26 cellular contexts compared by ENCODE assay signal in genomic region chr2:28322051-28322450, GRCh38.
DNase-seq lines count a peak whose midpoint lies in the region; TF ChIP-seq lines count a peak whose summit lies in the region.
"Had no signal": no experiment of that assay in that cellular context is flagged by ENCODE, and none has a peak within 500 bp of the region (broad histone marks: within the 10 kb centered on the region; RNA-seq: fewer than 3 reads in every experiment).

No MANE protein-coding gene starts in this region.

- H2BK120ac ChIP-seq in H9 (ENCODE audit: low read depth, low read length, poor library complexity, severe bottlenecking): no peak overlapping the region

- H2BK5ac ChIP-seq in H9 (ENCODE audit: insufficient read length, low read length): no peak overlapping the region

- H4K91ac ChIP-seq in H9 (ENCODE audit: insufficient read length, low read depth, low read length): no peak overlapping the region

- H3K36me3 Mint-ChIP-seq in H9 (ENCODE audit: insufficient read depth in 1 of 3, low read depth in 3 of 3): no peaks in the 10 kb centered on the region
- no peaks in the 10 kb centered on the region for H3K36me3 Mint-ChIP-seq in endodermal cell (ENCODE audit: low read depth)

- no peak overlapping the region for H4K5ac ChIP-seq in H9 (ENCODE audit: insufficient read length, low read depth, low read length)

- H3K56ac ChIP-seq in H9 (ENCODE audit: insufficient read length, low read depth, low read length): no peak overlapping the region

- TF ChIP-seq CTCF in H9 (conservative IDR thresholded peaks at IDR 0.05) (no peak), endodermal cell (conservative IDR thresholded peaks at IDR 0.05) (no peak), osteoblast (IDR thresholded peaks at IDR 0.05; ENCODE audit: extremely low read depth, low read depth, low read length) (no peak), MM.1S (IDR thresholded peaks at IDR 0.05; ENCODE audit: low read length) (no peak)

- H4K20me1 ChIP-seq in H9 (ENCODE audit: control insufficient read depth, insufficient read depth, insufficient read length) (no peaks in the 10 kb centered on the region), osteoblast (ENCODE audit: insufficient read depth, low read length) (no peaks in the 10 kb centered on the region), MM.1S (ENCODE audit: insufficient read depth, low read length) (no peaks in the 10 kb centered on the region)
- H4K20me1 ChIP-seq: BLaER1 treated with 17β-estradiol and CSF1 and Interleukin-3, amounts not matched to agents 10 nM and 100 nM had no signal

- H3K9me2 ChIP-seq in MM.1S (replicated peaks; ENCODE audit: insufficient read depth, low read length): no peaks in the 10 kb centered on the region

- no CpG with 5 or more reads among the region's 5 CpGs for WGBS in H9 (ENCODE audit: extremely low coverage, insufficient read length, low lambda C conversion rate)
- 93 to 94% methylated on average over 4 to 5 of the region's 5 CpGs for WGBS in endodermal cell (ENCODE audit: insufficient coverage in 1 of 2, insufficient read length in 1 of 2), 2 experiments

- H3K23me2 ChIP-seq in H9 (ENCODE audit: insufficient read length, low read depth, low read length, poor library complexity, severe bottlenecking): no peaks in the 10 kb centered on the region

- H3K9ac ChIP-seq in H9 (ENCODE audit: extremely low read depth, insufficient read length, low read length): no peak overlapping the region
- H3K9ac ChIP-seq in endodermal cell (ENCODE audit: extremely low read depth, low read length, poor library complexity, severe bottlenecking): no peak overlapping the region
- no peak overlapping the region for H3K9ac ChIP-seq in MM.1S (ENCODE audit: low read length)
- H3K9ac ChIP-seq: BLaER1 treated with 17β-estradiol and CSF1 and Interleukin-3, amounts not matched to agents 10 nM and 100 nM had no signal

- H3K27me3 ChIP-seq in H9 (ENCODE audit: insufficient read depth, low read length) (no peaks in the 10 kb centered on the region; the same call in 1 of the 2 replicates), endodermal cell (ENCODE audit: control insufficient read depth, insufficient read depth, low read length, poor library complexity, severe bottlenecking) (no peaks in the 10 kb centered on the region), osteoblast (ENCODE audit: insufficient read depth, low read length) (no peaks in the 10 kb centered on the region), MM.1S (replicated peaks; ENCODE audit: insufficient read depth, low read length) (no peaks in the 10 kb centered on the region)
- H3K27me3 ChIP-seq: BLaER1 treated with 17β-estradiol and CSF1 and Interleukin-3, amounts not matched to agents 10 nM and 100 nM; tibial artery had no signal

- no peaks in the 10 kb centered on the region for H3K36me3 ChIP-seq in endodermal cell (ENCODE audit: control insufficient read depth, insufficient read depth, low read length)
- no peaks in the 10 kb centered on the region for H3K36me3 ChIP-seq in osteoblast (ENCODE audit: insufficient read depth, low read length)
- no peaks in the 10 kb centered on the region for H3K36me3 ChIP-seq in MM.1S (replicated peaks; ENCODE audit: insufficient read depth, low read length)
- H3K36me3 ChIP-seq: tibial artery had no signal

- H3K27me3 Mint-ChIP-seq in H9 (ENCODE audit: low read depth): no peaks in the 10 kb centered on the region
- H3K27me3 Mint-ChIP-seq in endodermal cell (ENCODE audit: insufficient read depth): no peaks in the 10 kb centered on the region
- H3K27me3 Mint-ChIP-seq: activated CD4-positive, alpha-beta T cell treated with anti-CD3 and anti-CD28 coated beads for 36 hours; activated naive CD8-positive, alpha-beta T cell treated with anti-CD3 and anti-CD28 coated beads for 36 hours; effector memory CD8-positive, alpha-beta T cell; naive B cell had no signal

- H3F3A ChIP-seq in MM.1S (ENCODE audit: insufficient read depth, low read length): no peaks in the 10 kb centered on the region

- H2BK20ac ChIP-seq in H9 (ENCODE audit: low read depth, low read length, poor library complexity, severe bottlenecking): no peak overlapping the region

- no peak overlapping the region for H3K18ac ChIP-seq in H9 (ENCODE audit: insufficient read length, low read depth, low read length)

- no peaks in the 10 kb centered on the region for H3K79me2 ChIP-seq in H9 (ENCODE audit: insufficient read depth, low read length)
- no peaks in the 10 kb centered on the region for H3K79me2 ChIP-seq in osteoblast (ENCODE audit: insufficient read depth, low read length)
- H3K79me2 ChIP-seq in MM.1S (ENCODE audit: low read length): no peaks in the 10 kb centered on the region

- no peak overlapping the region for H3K14ac ChIP-seq in H9 (ENCODE audit: insufficient read depth, low read length)

- H3K4me3 Mint-ChIP-seq in H9 (no peak overlapping the region), endodermal cell (no peak overlapping the region)
- H3K4me3 Mint-ChIP-seq: activated CD4-positive, alpha-beta T cell treated with anti-CD3 and anti-CD28 coated beads for 36 hours; activated CD8-positive, alpha-beta T cell treated with anti-CD3 and anti-CD28 coated beads, Interleukin-2, amount 10 ng/mL, durations not matched to agents 7 days and 5 days; activated naive CD8-positive, alpha-beta T cell treated with anti-CD3 and anti-CD28 coated beads for 36 hours; effector memory CD8-positive, alpha-beta T cell; naive B cell had no signal

- H3K4me1 ChIP-seq in H9 (ENCODE audit: insufficient read depth, low read length) (peaks cover 20% of the 10 kb centered on the region), endodermal cell (ENCODE audit: control insufficient read depth, insufficient read depth, low read length) (peaks cover 16% of the 10 kb centered on the region), osteoblast (ENCODE audit: insufficient read depth, low read length) (peaks cover 16% of the 10 kb centered on the region), MM.1S (ENCODE audit: low read length) (no peaks in the 10 kb centered on the region)

- no peak overlapping the region for H3K4ac ChIP-seq in H9 (ENCODE audit: low read depth, low read length)

- no peak overlapping the region for H2BK12ac ChIP-seq in H9 (ENCODE audit: insufficient read length, low read depth, low read length)

- H3K4me1 Mint-ChIP-seq in H9 (peaks cover 72 to 87% of the 10 kb centered on the region in 2 experiments), endodermal cell (peaks cover 28% of the 10 kb centered on the region)
- H3K4me1 Mint-ChIP-seq: activated naive CD8-positive, alpha-beta T cell treated with anti-CD3 and anti-CD28 coated beads for 36 hours; naive B cell had no signal

- H3K27ac ChIP-seq in H9 (ENCODE audit: insufficient read length, low read depth, low read length) (no peak overlapping the region), endodermal cell (ENCODE audit: low read depth, low read length) (peak overlapping the region; percentile 65), osteoblast (ENCODE audit: low read depth, low read length) (peak overlapping the region; percentile 27), MM.1S (ENCODE audit: low read length) (no peak overlapping the region)
- H3K27ac ChIP-seq: BLaER1 treated with 17β-estradiol and CSF1 and Interleukin-3, amounts not matched to agents 10 nM and 100 nM had no signal

- H3K9me3 Mint-ChIP-seq in H9 (no peaks in the 10 kb centered on the region), endodermal cell (no peaks in the 10 kb centered on the region)
- H3K9me3 Mint-ChIP-seq: activated naive CD8-positive, alpha-beta T cell treated with anti-CD3 and anti-CD28 coated beads for 36 hours; effector memory CD8-positive, alpha-beta T cell; naive B cell had no signal

- H3K9me3 ChIP-seq in H9 (ENCODE audit: control insufficient read depth, low read depth, low read length) (no peaks in the 10 kb centered on the region), endodermal cell (ENCODE audit: control insufficient read depth, low read length) (no peaks in the 10 kb centered on the region), osteoblast (ENCODE audit: low read depth, low read length) (no peaks in the 10 kb centered on the region), MM.1S (replicated peaks; ENCODE audit: insufficient read depth, low read length) (no peaks in the 10 kb centered on the region)
- H3K9me3 ChIP-seq: BLaER1 treated with 17β-estradiol and CSF1 and Interleukin-3, amounts not matched to agents 10 nM and 100 nM; tibial artery had no signal

- H2BK15ac ChIP-seq in H9 (ENCODE audit: low read depth, low read length): no peak overlapping the region

- H4K8ac ChIP-seq in H9 (replicated peaks; ENCODE audit: insufficient read length, low read depth, low read length): no peak overlapping the region

- no peaks in the 10 kb centered on the region for H3K79me1 ChIP-seq in H9 (ENCODE audit: insufficient read depth, low read depth, low read length, poor library complexity, severe bottlenecking)

- H3K4me3 ChIP-seq in endodermal cell (ENCODE audit: low read length) (no peak overlapping the region), osteoblast (ENCODE audit: insufficient read depth, low read length) (no peak overlapping the region), MM.1S (ENCODE audit: low read length) (no peak overlapping the region)
- H3K4me3 ChIP-seq: BLaER1 treated with 17β-estradiol and CSF1 and Interleukin-3, amounts not matched to agents 10 nM and 100 nM; coronary artery; tibial artery had no signal

- DNase-seq in H9 (no peak), NOMO-1 treated with DMSO at 0.1 percent for 48 hours (lab: John Stamatoyannopoulos, UW; ENCODE audit: unreplicated experiment) (peak; percentile 46), endodermal cell (peak; percentile 42), osteoblast (ENCODE audit: insufficient read length, low spot score, missing footprints) (no peak), MM.1S (no peak), medulla oblongata (ENCODE audit: extremely low spot score) (no peak)
- DNase-seq in activated CD4-positive, CD25-positive, alpha-beta regulatory T cell (lab: John Stamatoyannopoulos, UW): no peak
- DNase-seq: activated CD4-positive, alpha-beta T cell treated with anti-CD3 and anti-CD28 coated beads for 36 hours; activated CD8-positive, alpha-beta T cell treated with anti-CD3 and anti-CD28 coated beads, Interleukin-2, amount 10 ng/mL, durations not matched to agents 7 days and 5 days; activated effector memory CD4-positive, alpha-beta T cell treated with anti-CD3 and anti-CD28 coated beads, Interleukin-2, amount 50 U/mL, for 16 hours; activated naive CD8-positive, alpha-beta T cell treated with anti-CD3 and anti-CD28 coated beads for 36 hours; aorta; DMS153; effector memory CD8-positive, alpha-beta T cell; HCEC 1CT; naive B cell; NCI-H1417 treated with DMSO at 0.1 percent for 48 hours; NCI-H2029 treated with DMSO at 0.1 percent for 48 hours; NCI-H524; occipital lobe; Right ventricle myocardium superior; stimulated activated CD4-positive, alpha-beta T cell treated with anti-CD3 and anti-CD28 coated beads, Interleukin-4, amount 100 ng/mL, for 24 hours; T-helper 2 cell; tibial artery had no signal

- H3K27ac Mint-ChIP-seq in H9 (peak overlapping the region; percentile 2 to 97 (median 4); a peak in 4 of 7 replicates), endodermal cell (peak overlapping the region; percentile 53)
- H3K27ac Mint-ChIP-seq: activated CD4-positive, alpha-beta T cell treated with anti-CD3 and anti-CD28 coated beads for 36 hours; activated CD8-positive, alpha-beta T cell treated with anti-CD3 and anti-CD28 coated beads, Interleukin-2, amount 10 ng/mL, durations not matched to agents 7 days and 5 days; activated naive CD8-positive, alpha-beta T cell treated with anti-CD3 and anti-CD28 coated beads for 36 hours had no signal

- H3K4me2 ChIP-seq in H9 (ENCODE audit: insufficient read depth, insufficient read length, low read length) (no peak overlapping the region), osteoblast (ENCODE audit: insufficient read depth, low read length) (no peak overlapping the region), MM.1S (ENCODE audit: low read depth, low read length) (no peak overlapping the region)

- H2AK5ac ChIP-seq in H9 (ENCODE audit: insufficient read length, low read length): no peak overlapping the region

- no peak overlapping the region for H3K23ac ChIP-seq in H9 (ENCODE audit: insufficient read length, low read depth, low read length)

- H2AFZ ChIP-seq in H9 (ENCODE audit: low read length) (no peak overlapping the region), osteoblast (ENCODE audit: low read length) (no peak overlapping the region), MM.1S (ENCODE audit: low read length) (no peak overlapping the region)

- H3T11ph ChIP-seq in H9 (ENCODE audit: low read length): no peak overlapping the region

Comparison
In these comparisons a context has a peak if more than half of its experiments do, and no peak if none do; other contexts are left out.
1. DNase-seq: peak in NOMO-1 treated with DMSO at 0.1 percent for 48 hours (single experiment) and endodermal cell (single experiment); none in H9 (single experiment), osteoblast (single experiment), MM.1S (single experiment), activated CD4-positive, CD25-positive, alpha-beta regulatory T cell (0 of 4) and medulla oblongata (single experiment).
2. H3K27ac ChIP-seq: peak in endodermal cell (single experiment) and osteoblast (single experiment); none in H9 (single experiment) and MM.1S (single experiment).